1 cellular context compared by ENCODE assay signal in the genomic region with DNA sequence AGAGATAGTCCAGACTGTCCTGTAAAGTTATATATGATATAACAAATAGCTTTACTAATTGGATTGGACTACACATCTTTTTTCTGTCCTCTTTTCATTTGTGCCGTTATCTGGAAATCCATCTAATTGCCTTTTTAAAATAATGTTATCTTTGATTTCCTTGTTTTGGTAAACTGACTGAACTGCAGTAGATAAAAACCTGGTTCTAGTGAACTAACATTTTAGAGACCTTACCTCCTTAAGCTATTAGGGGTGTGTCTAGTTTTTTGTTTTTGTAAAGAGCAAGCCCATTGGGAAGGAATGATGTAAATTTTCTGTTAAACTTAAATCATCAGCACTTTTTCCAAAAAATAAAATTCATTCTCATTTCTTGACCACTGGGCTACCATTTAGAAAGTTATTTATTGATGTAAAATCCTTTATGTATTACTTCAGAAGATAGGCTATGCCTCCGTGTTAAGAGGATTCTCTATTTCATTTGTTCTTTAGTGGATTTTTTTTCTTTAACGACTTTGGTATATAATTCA.
TF ChIP-seq lines count a peak whose summit lies in the region.

No MANE protein-coding gene starts in this region.

TF ChIP-seq in IMR-90, 13 proteins besides CTCF, POLR2A, EP300 and RAD21 (continued from another document):
- no peak for TF ChIP-seq ELK1 (IDR thresholded peaks at IDR 0.05; ENCODE audit: borderline replicate concordance, low read depth, low read length)
- no peak for TF ChIP-seq MAZ (IDR thresholded peaks at IDR 0.05; ENCODE audit: borderline replicate concordance, low read depth, low read length)
